In genomic region chr10:29541826-29542225, GRCh38 we compare ENCODE assay signal across 22 cellular contexts.
DNase-seq lines count a peak whose midpoint lies in the region; ATAC-seq and TF ChIP-seq lines count a peak whose summit lies in the region.
"Had no signal": no experiment of that assay in that cellular context is flagged by ENCODE, and none has a peak within 500 bp of the region (broad histone marks: within the 10 kb centered on the region; RNA-seq: fewer than 3 reads in every experiment).

No MANE protein-coding gene starts in this region.

- TF ChIP-seq CTCF in cardiac muscle cell (IDR thresholded peaks at IDR 0.05; ENCODE audit: low read depth, low read length): no peak
- TF ChIP-seq CTCF in heart right ventricle (IDR thresholded peaks at IDR 0.05): no peak
- TF ChIP-seq CTCF in endodermal cell (conservative IDR thresholded peaks at IDR 0.05): no peak
- TF ChIP-seq CTCF in psoas muscle (IDR thresholded peaks at IDR 0.05): no peak

- ATAC-seq in heart right ventricle (no peak), psoas muscle (no peak)
- ATAC-seq: HepG2 had no signal

- H3K4me3 Mint-ChIP-seq in endodermal cell: no peak overlapping the region
- H3K4me3 Mint-ChIP-seq: B cell, CD14-positive monocyte had no signal

- no peaks in the 10 kb centered on the region for H3K36me3 Mint-ChIP-seq in endodermal cell (ENCODE audit: low read depth)

- no peaks in the 10 kb centered on the region for H3K27me3 ChIP-seq in cardiac muscle cell
- no peaks in the 10 kb centered on the region for H3K27me3 ChIP-seq in heart right ventricle
- H3K27me3 ChIP-seq in HUES48 (ENCODE audit: control insufficient read depth, insufficient read depth, low read length): no peaks in the 10 kb centered on the region
- H3K27me3 ChIP-seq in endodermal cell (ENCODE audit: control insufficient read depth, insufficient read depth, low read length, poor library complexity, severe bottlenecking): no peaks in the 10 kb centered on the region
- no peaks in the 10 kb centered on the region for H3K27me3 ChIP-seq in psoas muscle (ENCODE audit: insufficient read depth in 3 of 3, low read length in 2 of 3)
- H3K27me3 ChIP-seq: SJSA1 had no signal

- H3K27me3 Mint-ChIP-seq in endodermal cell (ENCODE audit: insufficient read depth): no peaks in the 10 kb centered on the region

- H3K9ac ChIP-seq in HUES48 (ENCODE audit: low read depth, low read length) (no peak overlapping the region), endodermal cell (ENCODE audit: extremely low read depth, low read length, poor library complexity, severe bottlenecking) (no peak overlapping the region)

- intact Hi-C loops in heart right ventricle (cut with DNase I) (loop anchor here in 2 of 10 donors (5.0 to 10.0 kb wide), 2 partner anchors 35 to 93 kb away; partner anchors contain the start of gene SVIL (in 1 of the 2)), psoas muscle (cut with DNase I) (no loop called here), head of caudate nucleus (cut with DNase I) (no loop called here)

- no peak for DNase-seq in cardiac muscle cell (ENCODE audit: low read depth in 1 of 2, low spot score in 1 of 2)
- DNase-seq in heart right ventricle: no peak
- DNase-seq in endodermal cell: no peak
- DNase-seq in psoas muscle: no peak
- no peak for DNase-seq in effector CD8-positive, alpha-beta T cell (lab: John Stamatoyannopoulos, UW)
- DNase-seq in head of caudate nucleus: no peak
- DNase-seq in GOT3 (lab: John Stamatoyannopoulos, UW): no peak
- DNase-seq: EL, GF-D8, KBM-7, MM.1S, NCI-H1048, NCI-H1417 treated with DMSO at 0.1 percent for 48 hours, NCI-H1930, NCI-H226, NCI-H510A treated with DMSO at 0.1 percent for 48 hours, OCI-M1 had no signal

- peaks cover 13% of the 10 kb centered on the region for H3K4me1 Mint-ChIP-seq in endodermal cell
- H3K4me1 Mint-ChIP-seq: B cell, CD14-positive monocyte had no signal

- 42 to 53% methylated on average over 7 of the region's 7 CpGs for WGBS in heart right ventricle, 2 donors
- WGBS in endodermal cell (ENCODE audit: insufficient coverage in 1 of 2, insufficient read length in 1 of 2), 2 experiments: 68 to 79% methylated on average over 5 to 7 of the region's 7 CpGs
- 61 to 76% (median 72%) methylated on average over 7 of the region's 7 CpGs for WGBS in psoas muscle, 3 donors

- H3K4me1 ChIP-seq in cardiac muscle cell (ENCODE audit: low read depth) (peaks cover 27% of the 10 kb centered on the region), heart right ventricle (peaks cover 0 to 87% (median 59%) of the 10 kb centered on the region in 9 donors), HUES48 (ENCODE audit: control insufficient read depth, insufficient read depth, low read length) (peaks cover 9% of the 10 kb centered on the region), endodermal cell (ENCODE audit: control insufficient read depth, insufficient read depth, low read length) (no peaks in the 10 kb centered on the region), psoas muscle (peaks cover 91% of the 10 kb centered on the region)
- H3K4me1 ChIP-seq: SJSA1 had no signal

- peak overlapping the region; percentile 38 for H3K27ac ChIP-seq in cardiac muscle cell
- H3K27ac ChIP-seq in heart right ventricle: peak overlapping the region in 3 of 10 donors; percentile 53 to 76 (median 55)
- H3K27ac ChIP-seq in HUES48 (ENCODE audit: low read depth, low read length): peak overlapping the region; percentile 42
- peak overlapping the region; percentile 26 for H3K27ac ChIP-seq in endodermal cell (ENCODE audit: low read depth, low read length)
- H3K27ac ChIP-seq in psoas muscle: peak overlapping the region; percentile 76
- H3K27ac ChIP-seq: SJSA1 had no signal

- H3K36me3 ChIP-seq in cardiac muscle cell (peaks cover 27% of the 10 kb centered on the region), heart right ventricle (peaks cover 0 to 23% (median 0%) of the 10 kb centered on the region in 9 donors), HUES48 (ENCODE audit: control insufficient read depth, insufficient read depth, low read length) (no peaks in the 10 kb centered on the region), endodermal cell (ENCODE audit: control insufficient read depth, insufficient read depth, low read length) (peaks cover 8% of the 10 kb centered on the region), psoas muscle (ENCODE audit: insufficient read depth in 1 of 2, low read depth in 1 of 2) (peaks cover 0 to 72% of the 10 kb centered on the region in 2 donors)

- H3K27ac Mint-ChIP-seq in endodermal cell: no peak overlapping the region
- H3K27ac Mint-ChIP-seq: B cell had no signal

- H3K9me3 ChIP-seq in cardiac muscle cell (ENCODE audit: low read depth): no peaks in the 10 kb centered on the region
- no peaks in the 10 kb centered on the region for H3K9me3 ChIP-seq in heart right ventricle
- H3K9me3 ChIP-seq in HUES48 (ENCODE audit: control insufficient read depth, insufficient read depth, low read length): no peaks in the 10 kb centered on the region
- H3K9me3 ChIP-seq in endodermal cell (ENCODE audit: control insufficient read depth, low read length): no peaks in the 10 kb centered on the region
- no peaks in the 10 kb centered on the region for H3K9me3 ChIP-seq in psoas muscle
- H3K9me3 ChIP-seq: SJSA1 had no signal

- H3K9me3 Mint-ChIP-seq in endodermal cell: no peaks in the 10 kb centered on the region
- H3K9me3 Mint-ChIP-seq: CD14-positive monocyte had no signal

- H3K4me3 ChIP-seq in cardiac muscle cell: no peak overlapping the region
- H3K4me3 ChIP-seq in heart right ventricle: no peak overlapping the region
- H3K4me3 ChIP-seq in HUES48 (ENCODE audit: low read depth, low read length): no peak overlapping the region
- H3K4me3 ChIP-seq in endodermal cell (ENCODE audit: low read length): no peak overlapping the region
- H3K4me3 ChIP-seq in psoas muscle: no peak overlapping the region
- H3K4me3 ChIP-seq: SJSA1 had no signal
